In the genomic region with DNA sequence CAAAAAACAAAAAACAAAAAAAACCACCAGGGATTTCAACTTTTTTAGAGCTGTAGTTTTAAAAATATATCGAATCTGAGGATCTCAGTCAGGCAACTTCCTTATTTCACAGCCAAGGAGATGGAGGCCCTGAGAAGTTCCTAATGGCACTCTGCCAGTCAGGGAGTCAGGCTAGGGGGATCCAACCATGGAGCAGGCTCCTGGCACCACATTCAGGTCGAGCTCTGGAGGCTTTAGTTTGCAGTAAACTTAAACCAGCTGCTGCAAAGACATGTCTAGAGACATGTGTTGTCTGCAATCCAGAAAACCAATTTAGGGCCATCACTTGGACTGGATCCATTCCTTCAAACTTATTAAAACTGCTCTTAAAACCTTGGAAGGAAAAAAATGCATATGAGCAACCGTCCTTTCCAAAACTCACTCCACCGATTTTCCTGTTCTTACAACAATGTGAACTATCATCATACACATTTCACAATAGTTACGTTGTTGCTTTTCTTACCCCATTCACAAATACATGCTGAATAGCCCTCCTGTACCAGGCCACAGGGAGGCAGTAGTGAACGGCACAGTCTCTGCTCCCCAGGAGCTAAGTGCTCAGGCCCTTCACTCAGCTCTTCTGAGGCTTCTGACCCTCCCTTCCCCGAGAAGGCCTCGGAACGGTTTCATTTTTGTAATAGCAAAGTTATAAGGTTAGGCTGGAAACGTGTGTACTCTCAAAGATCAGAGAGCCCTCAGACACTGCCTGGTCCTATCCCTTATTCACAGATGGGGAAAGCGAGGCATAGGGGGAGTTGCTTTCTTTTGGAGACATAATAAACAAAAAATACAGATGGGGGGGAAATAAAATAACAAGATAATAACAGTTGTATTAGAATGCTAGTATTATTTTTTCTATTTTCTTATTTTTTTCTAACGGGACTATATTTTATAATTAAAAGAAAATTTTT, we compare ENCODE assay signal across 8 cellular contexts. TPM values are rescaled to one million over a fixed set of nuclear protein-coding genes. Genes with fewer than 3 reads are reported as not detected.
DNase-seq lines count a peak whose midpoint lies in the region; ATAC-seq and TF ChIP-seq lines count a peak whose summit lies in the region.

No MANE protein-coding gene starts in this region.

- intact Hi-C loops in esophagus muscularis mucosa (cut with DNase I), result no loop called here

- no peak overlapping the region for H3K27ac ChIP-seq in DOHH2 (ENCODE audit: low read depth, low read length)
- H3K27ac ChIP-seq in Karpas-422 (ENCODE audit: low read length), result no peak overlapping the region
- peak overlapping the region; percentile 59 to 73 (median 66) for H3K27ac ChIP-seq in esophagus muscularis mucosa (replicated peaks in 1 of 4)
- no peak overlapping the region for H3K27ac ChIP-seq in CD8-positive, alpha-beta memory T cell (ENCODE audit: low read depth, low read length)

- CTCF ChIA-PET in CD8-positive, alpha-beta memory T cell (lab: Charles Lee), result interaction anchor here (1.5 to 2.8 kb wide), 2 partner anchors 22 to 86 kb away, joined by 3 to 10 read pairs; no protein-coding TSS in a partner anchor

- no peaks in the 10 kb centered on the region for H3K9me3 Mint-ChIP-seq in neural crest cell
- no peaks in the 10 kb centered on the region for H3K9me3 Mint-ChIP-seq in CD8-positive, alpha-beta memory T cell

- WGBS in esophagus muscularis mucosa, result 34% methylated on average over 12 of the region's 12 CpGs

- no peak overlapping the region for H3K4me3 Mint-ChIP-seq in neural crest cell
- peak overlapping the region in 1 of 7 donors; percentile 69 for H3K4me3 Mint-ChIP-seq in CD8-positive, alpha-beta memory T cell

- no peaks in the 10 kb centered on the region for H3K4me1 Mint-ChIP-seq in neural crest cell
- peaks cover 0 to 6% (median 2%) of the 10 kb centered on the region in 3 donors for H3K4me1 Mint-ChIP-seq in CD8-positive, alpha-beta memory T cell

- H3K36me3 ChIP-seq in DOHH2 (ENCODE audit: control insufficient read depth, low read length), result peaks cover 62% of the 10 kb centered on the region
- peaks cover 20% of the 10 kb centered on the region; the same call in 1 of the 2 replicates for H3K36me3 ChIP-seq in Karpas-422 (ENCODE audit: insufficient read depth, low read length)
- peaks cover 0 to 61% (median 26%) of the 10 kb centered on the region in 4 donors for H3K36me3 ChIP-seq in esophagus muscularis mucosa
- peaks cover 5% of the 10 kb centered on the region for H3K36me3 ChIP-seq in CD8-positive, alpha-beta memory T cell (ENCODE audit: insufficient read depth, low read length)

- TF ChIP-seq EP300 in esophagus muscularis mucosa (IDR thresholded peaks at IDR 0.05), result no peak

- H3K9me2 ChIP-seq in DOHH2 (replicated peaks; ENCODE audit: control insufficient read depth, low read length) (no peaks in the 10 kb centered on the region), Karpas-422 (replicated peaks; ENCODE audit: insufficient read depth, low read length) (no peaks in the 10 kb centered on the region)

- no peak overlapping the region for H2AFZ ChIP-seq in Karpas-422 (ENCODE audit: low read length)

- no peak overlapping the region for H3K9ac ChIP-seq in Karpas-422 (ENCODE audit: low read length)

- H3K4me3 ChIP-seq in DOHH2 (ENCODE audit: low read length), result no peak overlapping the region
- H3K4me3 ChIP-seq in Karpas-422 (ENCODE audit: low read length), result no peak overlapping the region
- H3K4me3 ChIP-seq in WI38 (ENCODE audit: low read depth, low read length), result no peak overlapping the region
- H3K4me3 ChIP-seq in esophagus muscularis mucosa, result no peak overlapping the region
- no peak overlapping the region for H3K4me3 ChIP-seq in CD8-positive, alpha-beta memory T cell (ENCODE audit: low read length)

- POLR2A ChIA-PET in CD8-positive, alpha-beta memory T cell (lab: Charles Lee), result no interaction called here

- H3K9me3 ChIP-seq in DOHH2 (ENCODE audit: control insufficient read depth, insufficient read depth, low read length) (no peaks in the 10 kb centered on the region), Karpas-422 (ENCODE audit: low read length) (no peaks in the 10 kb centered on the region), esophagus muscularis mucosa (no peaks in the 10 kb centered on the region)
- H3K9me3 ChIP-seq in CD8-positive, alpha-beta memory T cell (ENCODE audit: low read length), result no peaks in the 10 kb centered on the region

- H3F3A ChIP-seq in DOHH2 (ENCODE audit: control insufficient read depth, insufficient read depth), result peaks cover 3% of the 10 kb centered on the region; the same call in 1 of the 2 replicates

- H3K27ac Mint-ChIP-seq in neural crest cell (ENCODE audit: unreplicated experiment), result no peak overlapping the region
- H3K27ac Mint-ChIP-seq in CD8-positive, alpha-beta memory T cell, result peak overlapping the region in 2 of 8 donors; percentile 57 to 78

- no peak for TF ChIP-seq POLR2A in esophagus muscularis mucosa (IDR thresholded peaks at IDR 0.05; ENCODE audit: low read depth)

- H3K36me3 Mint-ChIP-seq in neural crest cell (ENCODE audit: low read depth), result no peaks in the 10 kb centered on the region
- H3K36me3 Mint-ChIP-seq in CD8-positive, alpha-beta memory T cell, result peaks cover 0 to 46% (median 5%) of the 10 kb centered on the region in 3 donors

- H3K4me2 ChIP-seq in DOHH2 (ENCODE audit: low read length) (no peak overlapping the region), Karpas-422 (ENCODE audit: low read depth, low read length, poor library complexity, severe bottlenecking) (no peak overlapping the region)

- peak; percentile 88 for DNase-seq in Karpas-422
- DNase-seq in esophagus muscularis mucosa (ENCODE audit: extremely low spot score), result no peak
- DNase-seq in neural crest cell (ENCODE audit: low read depth, low spot score), result peak; percentile 42
- no peak for DNase-seq in CD8-positive, alpha-beta memory T cell

- no peaks in the 10 kb centered on the region for H3K27me3 Mint-ChIP-seq in neural crest cell (ENCODE audit: low read depth)
- H3K27me3 Mint-ChIP-seq in CD8-positive, alpha-beta memory T cell, result no peaks in the 10 kb centered on the region

- TF ChIP-seq CTCF in DOHH2 (IDR thresholded peaks at IDR 0.05; ENCODE audit: low read depth, low read length, poor library complexity, severe bottlenecking) (peak; percentile 73), WI38 (IDR thresholded peaks at IDR 0.05; ENCODE audit: low read depth, low read length) (peak; percentile 78), esophagus muscularis mucosa (IDR thresholded peaks at IDR 0.05) (peak; percentile 51 to 63 (median 58)), neural crest cell (conservative IDR thresholded peaks at IDR 0.05) (peak; percentile 58)

- ATAC-seq in HG02610 (IDR thresholded peaks at IDR 0.05; ENCODE audit: unreplicated experiment) (no peak), HG03520 (IDR thresholded peaks at IDR 0.05; ENCODE audit: unreplicated experiment) (no peak)

- no peaks in the 10 kb centered on the region for H3K79me2 ChIP-seq in DOHH2 (ENCODE audit: control insufficient read depth, low read length)
- H3K79me2 ChIP-seq in Karpas-422 (ENCODE audit: low read length), result peaks cover 6% of the 10 kb centered on the region

- H3K27me3 ChIP-seq in DOHH2 (ENCODE audit: control insufficient read depth, low read length) (no peaks in the 10 kb centered on the region), Karpas-422 (ENCODE audit: low read length) (no peaks in the 10 kb centered on the region), esophagus muscularis mucosa (no peaks in the 10 kb centered on the region)
- H3K27me3 ChIP-seq in CD8-positive, alpha-beta memory T cell (ENCODE audit: insufficient read depth, low read length, poor library complexity, severe bottlenecking), result no peaks in the 10 kb centered on the region

- H3K4me1 ChIP-seq in DOHH2 (ENCODE audit: control insufficient read depth, low read length), result no peaks in the 10 kb centered on the region
- peaks cover 7% of the 10 kb centered on the region; the same call in 1 of the 2 replicates for H3K4me1 ChIP-seq in Karpas-422 (ENCODE audit: low read length)
- H3K4me1 ChIP-seq in esophagus muscularis mucosa, result peaks cover 9 to 42% (median 35%) of the 10 kb centered on the region in 4 donors
- H3K4me1 ChIP-seq in CD8-positive, alpha-beta memory T cell (ENCODE audit: insufficient read depth, low read length), result peaks cover 11% of the 10 kb centered on the region

- H4K20me1 ChIP-seq in DOHH2 (ENCODE audit: control insufficient read depth, insufficient read depth, low read depth, low read length) (no peaks in the 10 kb centered on the region), Karpas-422 (ENCODE audit: insufficient read depth, low read depth, low read length) (no peaks in the 10 kb centered on the region)

RNA-seq across cellular contexts. Expression of gene RFT1, which starts 20.1 kb away (rescaled TPM):
- 20.5 and 29.9 TPM in 2 replicates for total RNA-seq in Karpas-422 (2014; rRNA removed; shearing (Covaris generic); ENCODE audit: low replicate concordance)
- 10 to 100 TPM in 1 of 4 donors, 1 to 10 TPM in 3; 6.8 to 10.3 (median 9.0) TPM for total RNA-seq in esophagus muscularis mucosa
- 26.3 and 32.4 TPM in 2 replicates for total RNA-seq in neural crest cell
- 10 to 100 TPM; 52.7 to 58.5 TPM for total RNA-seq in CD8-positive, alpha-beta memory T cell
- polyA plus RNA-seq in CD8-positive, alpha-beta memory T cell, result 31.3 TPM

RNA-seq across cellular contexts. Expression of gene PRKCD, which starts 50.9 kb away (rescaled TPM):
- 22.7 and 27.9 TPM in 2 replicates for total RNA-seq in Karpas-422 (2014; rRNA removed; shearing (Covaris generic); ENCODE audit: low replicate concordance)
- 10 to 100 TPM in 3 of 4 donors, 1 to 10 TPM in 1; 7.0 to 16.7 (median 12.4) TPM for total RNA-seq in esophagus muscularis mucosa
- 10.8 and 11.9 TPM in 2 replicates for total RNA-seq in neural crest cell
- total RNA-seq in CD8-positive, alpha-beta memory T cell, result 10 to 100 TPM; 27.2 to 27.3 TPM
- polyA plus RNA-seq in CD8-positive, alpha-beta memory T cell, result 27.3 TPM

Comparison
In these comparisons a context has a peak if more than half of its experiments do, and no peak if none do; other contexts are left out.
1. H3K27ac ChIP-seq: peak in esophagus muscularis mucosa (4 of 4); none in DOHH2 (single experiment), Karpas-422 (single experiment) and CD8-positive, alpha-beta memory T cell (single experiment).
2. DNase-seq: peak in Karpas-422 (single experiment) and neural crest cell (single experiment); none in esophagus muscularis mucosa (single experiment) and CD8-positive, alpha-beta memory T cell (0 of 5).
3. Peak in every context shown above with its lines, with median percentiles within 50 percentile points of each other: CTCF ChIP-seq.